12 cellular contexts compared by ENCODE assay signal in genomic region chrX:13008189-13008533, GRCh38. TPM values are rescaled to one million over a fixed set of nuclear protein-coding genes. Genes with fewer than 3 reads are reported as not detected.
A peak's percentile ranks its signal among the peaks of the same experiment; 100 is the strongest.
DNase-seq lines count a peak whose midpoint lies in the region; ATAC-seq lines count a peak whose summit lies in the region.
"Had no signal": no experiment of that assay in that cellular context is flagged by ENCODE, and none has a peak within 500 bp of the region (broad histone marks: within the 10 kb centered on the region; RNA-seq: fewer than 3 reads in every experiment).

No MANE protein-coding gene starts in this region.

- CTCF ChIA-PET in activated CD4-positive, alpha-beta memory T cell treated with anti-CD3 and anti-CD28 coated beads, Interleukin-2, amount 10 ng/mL, durations not matched to agents 7 days and 5 days (lab: Charles Lee), result interaction anchor here (1.6 kb wide), 1 partner anchor 85 kb away, joined by 3 read pairs; no protein-coding TSS in a partner anchor

- H3K36me3 Mint-ChIP-seq in activated CD4-positive, alpha-beta T cell treated with anti-CD3 and anti-CD28 coated beads, Interleukin-2, amount 10 ng/mL, durations not matched to agents 24 days and 14 days (ENCODE audit: low read depth), result no peaks in the 10 kb centered on the region
- no peaks in the 10 kb centered on the region for H3K36me3 Mint-ChIP-seq in activated CD4-positive, alpha-beta memory T cell treated with anti-CD3 and anti-CD28 coated beads, Interleukin-2, amount 10 ng/mL, durations not matched to agents 7 days and 5 days (ENCODE audit: low read depth)
- no peaks in the 10 kb centered on the region for H3K36me3 Mint-ChIP-seq in stimulated activated memory B cell treated with anti-CD40 and anti-IgM and Interleukin-4, amounts not matched to agents 10 μg/mL and 1 μg/mL and 100 μg/mL, for 72 hours

- no peaks in the 10 kb centered on the region for H3K27me3 Mint-ChIP-seq in activated CD4-positive, alpha-beta T cell treated with anti-CD3 and anti-CD28 coated beads, Interleukin-2, amount 10 ng/mL, durations not matched to agents 24 days and 14 days
- H3K27me3 Mint-ChIP-seq in activated CD4-positive, alpha-beta memory T cell treated with anti-CD3 and anti-CD28 coated beads, Interleukin-2, amount 10 ng/mL, durations not matched to agents 7 days and 5 days, result no peaks in the 10 kb centered on the region
- no peaks in the 10 kb centered on the region for H3K27me3 Mint-ChIP-seq in stimulated activated memory B cell treated with anti-CD40 and anti-IgM and Interleukin-4, amounts not matched to agents 10 μg/mL and 1 μg/mL and 100 μg/mL, for 72 hours

- peak; percentile 47 for ATAC-seq in HG03432 (IDR thresholded peaks at IDR 0.05; ENCODE audit: unreplicated experiment)
- peak; percentile 76 for ATAC-seq in stimulated activated memory B cell treated with anti-CD40 and anti-IgM and Interleukin-4, amounts not matched to agents 10 μg/mL and 1 μg/mL and 100 μg/mL, for 72 hours
- no peak for ATAC-seq in HG02642 (IDR thresholded peaks at IDR 0.05; ENCODE audit: poor library complexity, unreplicated experiment)
- ATAC-seq: HCT116 had no signal

- H3K4me3 Mint-ChIP-seq in activated CD4-positive, alpha-beta T cell treated with anti-CD3 and anti-CD28 coated beads, Interleukin-2, amount 10 ng/mL, durations not matched to agents 24 days and 14 days, result no peak overlapping the region
- no peak overlapping the region for H3K4me3 Mint-ChIP-seq in activated CD4-positive, alpha-beta memory T cell treated with anti-CD3 and anti-CD28 coated beads, Interleukin-2, amount 10 ng/mL, durations not matched to agents 7 days and 5 days
- peak overlapping the region; percentile 41 for H3K4me3 Mint-ChIP-seq in stimulated activated memory B cell treated with anti-CD40 and anti-IgM and Interleukin-4, amounts not matched to agents 10 μg/mL and 1 μg/mL and 100 μg/mL, for 72 hours

- no peaks in the 10 kb centered on the region for H3K9me3 Mint-ChIP-seq in activated CD4-positive, alpha-beta T cell treated with anti-CD3 and anti-CD28 coated beads, Interleukin-2, amount 10 ng/mL, durations not matched to agents 24 days and 14 days
- no peaks in the 10 kb centered on the region for H3K9me3 Mint-ChIP-seq in activated CD4-positive, alpha-beta memory T cell treated with anti-CD3 and anti-CD28 coated beads, Interleukin-2, amount 10 ng/mL, durations not matched to agents 7 days and 5 days
- H3K9me3 Mint-ChIP-seq in stimulated activated memory B cell treated with anti-CD40 and anti-IgM and Interleukin-4, amounts not matched to agents 10 μg/mL and 1 μg/mL and 100 μg/mL, for 72 hours, result no peaks in the 10 kb centered on the region

- intact Hi-C loops in activated CD4-positive, alpha-beta T cell treated with anti-CD3 and anti-CD28 coated beads, Interleukin-2, amount 10 ng/mL, durations not matched to agents 24 days and 14 days (cut with micrococcal nuclease), result no loop called here
- intact Hi-C loops in head of caudate nucleus (cut with DNase I), result no loop called here

- no peak for DNase-seq in activated CD4-positive, alpha-beta T cell treated with anti-CD3 and anti-CD28 coated beads, Interleukin-2, amount 10 ng/mL, durations not matched to agents 24 days and 14 days
- no peak for DNase-seq in activated CD4-positive, alpha-beta T cell treated with anti-CD3 and anti-CD28 coated beads, Interleukin-2, amount 50 U/mL, for 48 hours
- DNase-seq in activated CD4-positive, alpha-beta memory T cell treated with anti-CD3 and anti-CD28 coated beads, Interleukin-2, amount 10 ng/mL, durations not matched to agents 7 days and 5 days, result no peak
- DNase-seq in NCI-H446 (lab: John Stamatoyannopoulos, UW) (no peak), head of caudate nucleus (no peak)

- POLR2A ChIA-PET in activated CD4-positive, alpha-beta memory T cell treated with anti-CD3 and anti-CD28 coated beads, Interleukin-2, amount 10 ng/mL, durations not matched to agents 7 days and 5 days (lab: Charles Lee), result interaction anchor here (2.0 to 20.8 kb wide), 4 partner anchors 29 to 78 kb away, joined by 6 to 693 read pairs (median 194); partner anchors contain the start of gene TMSB4X

- H3K4me1 Mint-ChIP-seq in activated CD4-positive, alpha-beta T cell treated with anti-CD3 and anti-CD28 coated beads, Interleukin-2, amount 10 ng/mL, durations not matched to agents 24 days and 14 days, result peaks cover 48% of the 10 kb centered on the region
- H3K4me1 Mint-ChIP-seq in activated CD4-positive, alpha-beta memory T cell treated with anti-CD3 and anti-CD28 coated beads, Interleukin-2, amount 10 ng/mL, durations not matched to agents 7 days and 5 days, result peaks cover 76% of the 10 kb centered on the region
- H3K4me1 Mint-ChIP-seq in stimulated activated memory B cell treated with anti-CD40 and anti-IgM and Interleukin-4, amounts not matched to agents 10 μg/mL and 1 μg/mL and 100 μg/mL, for 72 hours, result peaks cover 54% of the 10 kb centered on the region

- peak overlapping the region; percentile 69 for H3K27ac Mint-ChIP-seq in activated CD4-positive, alpha-beta T cell treated with anti-CD3 and anti-CD28 coated beads, Interleukin-2, amount 10 ng/mL, durations not matched to agents 24 days and 14 days
- peak overlapping the region; percentile 44 for H3K27ac Mint-ChIP-seq in activated CD4-positive, alpha-beta memory T cell treated with anti-CD3 and anti-CD28 coated beads, Interleukin-2, amount 10 ng/mL, durations not matched to agents 7 days and 5 days
- peak overlapping the region; percentile 83 for H3K27ac Mint-ChIP-seq in stimulated activated memory B cell treated with anti-CD40 and anti-IgM and Interleukin-4, amounts not matched to agents 10 μg/mL and 1 μg/mL and 100 μg/mL, for 72 hours

RNA-seq across cellular contexts. Expression of gene TMSB4X, which starts 33.3 kb away (rescaled TPM):
- 5,263 and 5,311 TPM in 2 replicates for total RNA-seq in activated CD4-positive, alpha-beta T cell treated with anti-CD3 and anti-CD28 coated beads, Interleukin-2, amount 10 ng/mL, durations not matched to agents 24 days and 14 days
- over 10,000 TPM; 10,813 to 11,021 TPM for total RNA-seq in activated CD4-positive, alpha-beta memory T cell treated with anti-CD3 and anti-CD28 coated beads, Interleukin-2, amount 10 ng/mL, durations not matched to agents 7 days and 5 days

RNA-seq across cellular contexts. Expression of gene FAM9C, which starts 36.3 kb away (rescaled TPM):
- not detected in 2 replicates for total RNA-seq in activated CD4-positive, alpha-beta T cell treated with anti-CD3 and anti-CD28 coated beads, Interleukin-2, amount 10 ng/mL, durations not matched to agents 24 days and 14 days
- not detected for total RNA-seq in activated CD4-positive, alpha-beta memory T cell treated with anti-CD3 and anti-CD28 coated beads, Interleukin-2, amount 10 ng/mL, durations not matched to agents 7 days and 5 days
- total RNA-seq: dermis microvascular lymphatic vessel endothelial cell, renal cortical epithelial cell, SJSA1 had no signal
